Comparison of ENCODE assay signal across 25 cellular contexts in the genomic region with DNA sequence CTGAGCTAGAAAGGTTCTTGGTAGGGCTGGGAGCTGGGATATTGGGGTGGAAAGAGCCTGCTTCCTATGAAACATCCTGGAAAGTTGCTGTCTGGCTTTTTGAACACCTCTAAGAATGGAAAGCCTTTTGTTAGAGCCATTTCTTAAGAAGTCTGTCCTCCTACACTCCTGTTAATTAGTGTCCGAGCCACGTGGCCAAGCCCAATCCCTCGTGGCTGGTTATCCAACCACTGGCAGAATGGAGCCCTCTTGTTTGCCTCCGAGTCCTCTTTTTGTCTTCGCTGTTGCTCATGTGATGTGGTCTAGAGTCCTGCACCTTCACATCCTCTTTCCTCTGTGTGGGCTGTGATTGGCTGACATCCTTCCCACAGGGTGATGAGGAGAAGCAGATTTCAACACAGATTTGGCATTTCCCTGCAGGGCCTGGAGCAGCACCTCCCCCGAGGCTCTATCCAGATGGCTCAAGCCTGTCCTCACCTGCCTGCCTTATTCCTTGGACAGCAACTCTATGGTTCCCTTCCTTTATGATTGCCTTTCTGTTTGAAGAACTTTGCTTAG. TPM values are rescaled to one million over a fixed set of nuclear protein-coding genes. Genes with fewer than 3 reads are reported as not detected.
DNase-seq lines count a peak whose midpoint lies in the region; ATAC-seq and TF ChIP-seq lines count a peak whose summit lies in the region.
"Had no signal": no experiment of that assay in that cellular context is flagged by ENCODE, and none has a peak within 500 bp of the region (broad histone marks: within the 10 kb centered on the region; RNA-seq: fewer than 3 reads in every experiment).

No MANE protein-coding gene starts in this region.

- no peak overlapping the region for H3K27ac Mint-ChIP-seq in activated T-cell treated with anti-CD3 and anti-CD28 coated beads, Interleukin-2, amount 50 U/mL, for 72 hours
- peak overlapping the region; percentile 27 for H3K27ac Mint-ChIP-seq in central memory CD8-positive, alpha-beta T cell (ENCODE audit: low read depth)
- H3K27ac Mint-ChIP-seq in stimulated activated memory B cell treated with anti-CD40 and anti-IgM and Interleukin-4, amounts not matched to agents 10 μg/mL and 1 μg/mL and 100 μg/mL, for 72 hours: no peak overlapping the region
- H3K27ac Mint-ChIP-seq in HFFc6: no peak overlapping the region
- H3K27ac Mint-ChIP-seq: T-helper 2 cell treated with Interferon-gamma antibody and Interleukin-4, amounts not matched to agents 5 μg/mL and 100 μg/mL, for 36 hours; WTC11 had no signal

- peaks cover 3% of the 10 kb centered on the region for H3K4me1 ChIP-seq in ovary (ENCODE audit: insufficient read depth)

- intact Hi-C loops in ovary (cut with DNase I): no loop called here

- no peaks in the 10 kb centered on the region for H3K36me3 ChIP-seq in ovary
- H3K36me3 ChIP-seq: adrenal gland, SJCRH30, suprapubic skin had no signal

- no peaks in the 10 kb centered on the region for H3K27me3 ChIP-seq in ovary
- H3K27me3 ChIP-seq: adrenal gland, SJCRH30, suprapubic skin had no signal

- no peak for TF ChIP-seq POLR2A in ovary (IDR thresholded peaks at IDR 0.05)

- 75 to 79% (median 77%) methylated on average over 6 of the region's 6 CpGs for WGBS in ovary, 3 donors

- TF ChIP-seq CTCF in HFFc6 (IDR thresholded peaks at IDR 0.05) (no peak), ovary (IDR thresholded peaks at IDR 0.05) (no peak)

- no peaks in the 10 kb centered on the region for H3K9me3 ChIP-seq in ovary
- H3K9me3 ChIP-seq: adrenal gland, SJCRH30, suprapubic skin had no signal

- ATAC-seq in activated T-cell treated with anti-CD3 and anti-CD28 coated beads, Interleukin-2, amount 50 U/mL, for 4 hours: peak; percentile 23 to 32
- ATAC-seq in activated T-cell treated with anti-CD3 and anti-CD28 coated beads, Interleukin-2, amount 50 U/mL, for 72 hours (replicated peaks in 1 of 2): no peak
- ATAC-seq in central memory CD8-positive, alpha-beta T cell (replicated peaks; ENCODE audit: extremely low read depth, poor library complexity, severe bottlenecking): no peak
- ATAC-seq in stimulated activated memory B cell treated with anti-CD40 and anti-IgM and Interleukin-4, amounts not matched to agents 10 μg/mL and 1 μg/mL and 100 μg/mL, for 72 hours: peak; percentile 36
- no peak for ATAC-seq in GM19351 (IDR thresholded peaks at IDR 0.05; ENCODE audit: unreplicated experiment)
- ATAC-seq: WTC11 had no signal

- peaks cover 7% of the 10 kb centered on the region for H3K4me1 Mint-ChIP-seq in activated T-cell treated with anti-CD3 and anti-CD28 coated beads, Interleukin-2, amount 50 U/mL, for 4 hours (ENCODE audit: low read depth)
- peaks cover 11% of the 10 kb centered on the region for H3K4me1 Mint-ChIP-seq in activated T-cell treated with anti-CD3 and anti-CD28 coated beads, Interleukin-2, amount 50 U/mL, for 72 hours (ENCODE audit: low read depth)
- peaks cover 12% of the 10 kb centered on the region for H3K4me1 Mint-ChIP-seq in central memory CD8-positive, alpha-beta T cell
- H3K4me1 Mint-ChIP-seq in stimulated activated memory B cell treated with anti-CD40 and anti-IgM and Interleukin-4, amounts not matched to agents 10 μg/mL and 1 μg/mL and 100 μg/mL, for 72 hours: no peaks in the 10 kb centered on the region
- peaks cover 16% of the 10 kb centered on the region for H3K4me1 Mint-ChIP-seq in HFFc6 (ENCODE audit: low read depth)
- H3K4me1 Mint-ChIP-seq: WTC11 had no signal

- H3K4me3 Mint-ChIP-seq in activated T-cell treated with anti-CD3 and anti-CD28 coated beads, Interleukin-2, amount 50 U/mL, for 4 hours: no peak overlapping the region
- no peak overlapping the region for H3K4me3 Mint-ChIP-seq in activated T-cell treated with anti-CD3 and anti-CD28 coated beads, Interleukin-2, amount 50 U/mL, for 72 hours
- H3K4me3 Mint-ChIP-seq in central memory CD8-positive, alpha-beta T cell: no peak overlapping the region
- H3K4me3 Mint-ChIP-seq in stimulated activated memory B cell treated with anti-CD40 and anti-IgM and Interleukin-4, amounts not matched to agents 10 μg/mL and 1 μg/mL and 100 μg/mL, for 72 hours: no peak overlapping the region
- H3K4me3 Mint-ChIP-seq in HFFc6: no peak overlapping the region
- H3K4me3 Mint-ChIP-seq: T-helper 2 cell treated with Interferon-gamma antibody and Interleukin-4, amounts not matched to agents 5 μg/mL and 100 μg/mL, for 36 hours; WTC11 had no signal

- DNase-seq in activated T-cell treated with anti-CD3 and anti-CD28 coated beads, Interleukin-2, amount 50 U/mL, for 4 hours: no peak
- no peak for DNase-seq in activated T-cell treated with anti-CD3 and anti-CD28 coated beads, Interleukin-2, amount 50 U/mL, for 72 hours
- peak; percentile 48 for DNase-seq in Jurkat, Clone E6-1 (ENCODE audit: low read depth, low spot score)
- no peak for DNase-seq in central memory CD8-positive, alpha-beta T cell (ENCODE audit: low spot score in 2 of 2)
- DNase-seq in HFFc6 (no peak), ovary (no peak)
- DNase-seq: activated CD8-positive, alpha-beta memory T cell treated with anti-CD3 and anti-CD28 coated beads for 24 hours; adrenal gland; DMS53; foreskin melanocyte; hypothalamus; KBM-7; NCI-H187; NCI-H226; retina; SJCRH30; stimulated activated CD8-positive, alpha-beta memory T cell treated with anti-CD3 and anti-CD28 coated beads, Interleukin-4, amount 100 ng/mL, for 48 hours had no signal

- no peaks in the 10 kb centered on the region for H3K27me3 Mint-ChIP-seq in activated T-cell treated with anti-CD3 and anti-CD28 coated beads, Interleukin-2, amount 50 U/mL, for 4 hours (ENCODE audit: low read depth)
- H3K27me3 Mint-ChIP-seq in activated T-cell treated with anti-CD3 and anti-CD28 coated beads, Interleukin-2, amount 50 U/mL, for 72 hours (ENCODE audit: low read depth): peaks cover 8% of the 10 kb centered on the region
- no peaks in the 10 kb centered on the region for H3K27me3 Mint-ChIP-seq in central memory CD8-positive, alpha-beta T cell
- peaks cover 50% of the 10 kb centered on the region for H3K27me3 Mint-ChIP-seq in stimulated activated memory B cell treated with anti-CD40 and anti-IgM and Interleukin-4, amounts not matched to agents 10 μg/mL and 1 μg/mL and 100 μg/mL, for 72 hours
- peaks cover 4% of the 10 kb centered on the region; the same call in 1 of the 2 replicates for H3K27me3 Mint-ChIP-seq in HFFc6 (ENCODE audit: insufficient read depth)
- H3K27me3 Mint-ChIP-seq: CD4-positive, alpha-beta memory T cell had no signal

- H3K27ac ChIP-seq in ovary: no peak overlapping the region
- H3K27ac ChIP-seq: adrenal gland, epithelial cell of prostate, SJCRH30, suprapubic skin had no signal

- no peaks in the 10 kb centered on the region for H3K9me3 Mint-ChIP-seq in activated T-cell treated with anti-CD3 and anti-CD28 coated beads, Interleukin-2, amount 50 U/mL, for 4 hours
- peaks cover 0 to 3% of the 10 kb centered on the region in 2 donors for H3K9me3 Mint-ChIP-seq in activated T-cell treated with anti-CD3 and anti-CD28 coated beads, Interleukin-2, amount 50 U/mL, for 72 hours
- H3K9me3 Mint-ChIP-seq in central memory CD8-positive, alpha-beta T cell: no peaks in the 10 kb centered on the region
- peaks cover 4% of the 10 kb centered on the region for H3K9me3 Mint-ChIP-seq in stimulated activated memory B cell treated with anti-CD40 and anti-IgM and Interleukin-4, amounts not matched to agents 10 μg/mL and 1 μg/mL and 100 μg/mL, for 72 hours
- no peaks in the 10 kb centered on the region for H3K9me3 Mint-ChIP-seq in HFFc6
- H3K9me3 Mint-ChIP-seq: T-helper 2 cell treated with Interferon-gamma antibody and Interleukin-4, amounts not matched to agents 5 μg/mL and 100 μg/mL, for 36 hours; WTC11 had no signal

- TF ChIP-seq EP300 in ovary (IDR thresholded peaks at IDR 0.05): no peak

- H3K4me3 ChIP-seq in Jurkat, Clone E6-1 (ENCODE audit: low read length): no peak overlapping the region
- no peak overlapping the region for H3K4me3 ChIP-seq in ovary
- H3K4me3 ChIP-seq: adrenal gland, lung, SJCRH30, suprapubic skin had no signal

- H3K36me3 Mint-ChIP-seq in activated T-cell treated with anti-CD3 and anti-CD28 coated beads, Interleukin-2, amount 50 U/mL, for 4 hours (ENCODE audit: insufficient read depth): no peaks in the 10 kb centered on the region
- H3K36me3 Mint-ChIP-seq in activated T-cell treated with anti-CD3 and anti-CD28 coated beads, Interleukin-2, amount 50 U/mL, for 72 hours (ENCODE audit: insufficient read depth in 2 of 2): peaks cover 2 to 3% of the 10 kb centered on the region in 2 donors
- H3K36me3 Mint-ChIP-seq in central memory CD8-positive, alpha-beta T cell (ENCODE audit: insufficient read depth): no peaks in the 10 kb centered on the region
- H3K36me3 Mint-ChIP-seq in stimulated activated memory B cell treated with anti-CD40 and anti-IgM and Interleukin-4, amounts not matched to agents 10 μg/mL and 1 μg/mL and 100 μg/mL, for 72 hours: no peaks in the 10 kb centered on the region
- H3K36me3 Mint-ChIP-seq in HFFc6 (ENCODE audit: low read depth): no peaks in the 10 kb centered on the region
- H3K36me3 Mint-ChIP-seq: CD4-positive, alpha-beta memory T cell; WTC11 had no signal

RNA-seq across cellular contexts. Expression of a gene that starts 8.2 kb away (rescaled TPM):
- total RNA-seq in activated T-cell treated with anti-CD3 and anti-CD28 coated beads, Interleukin-2, amount 50 U/mL, for 4 hours: 1 to 10 TPM; 2.3 to 7.6 (median 5.1) TPM
- 1 to 10 TPM; 4.0 to 4.3 TPM for total RNA-seq in activated T-cell treated with anti-CD3 and anti-CD28 coated beads, Interleukin-2, amount 50 U/mL, for 72 hours
- 5.8 TPM for polyA plus RNA-seq in Jurkat, Clone E6-1 (2012; ENCODE audit: insufficient read depth, insufficient read length)
- not detected for total RNA-seq in HFFc6 (2021; fragmentation: NEBNext Ultra II Directional; extraction: Animal tissue kit (Norgen Biotek cat#: 25700))
- total RNA-seq in ovary: 10 to 100 TPM in 1 of 7 donors, 1 to 10 TPM in 5, under 1 TPM in 1; 0.95 to 21.1 (median 1.8) TPM
- under 1 TPM; 0.33 to 0.58 TPM for polyA plus RNA-seq in ovary

Comparison
In these comparisons a context has a peak if more than half of its experiments do, and no peak if none do; other contexts are left out.
1. ATAC-seq: peak in activated T-cell treated with anti-CD3 and anti-CD28 coated beads, Interleukin-2, amount 50 U/mL, for 4 hours (2 of 2) and stimulated activated memory B cell treated with anti-CD40 and anti-IgM and Interleukin-4, amounts not matched to agents 10 μg/mL and 1 μg/mL and 100 μg/mL, for 72 hours (single experiment); none in activated T-cell treated with anti-CD3 and anti-CD28 coated beads, Interleukin-2, amount 50 U/mL, for 72 hours (0 of 2), central memory CD8-positive, alpha-beta T cell (single experiment) and GM19351 (single experiment).